Comparison of ENCODE assay signal across 1 cellular context in genomic region chr3:48088056-48088748, GRCh38.
TF ChIP-seq lines count a peak whose summit lies in the region.

No MANE protein-coding gene starts in this region.

TF ChIP-seq in GM23338, 12 proteins besides CTCF, POLR2A, EP300 and RAD21 (continued from another document):
- TF ChIP-seq REST (IDR thresholded peaks at IDR 0.05; ENCODE audit: unreplicated experiment) (no peak), POLR2AphosphoS5 (IDR thresholded peaks at IDR 0.05; ENCODE audit: low read depth) (no peak)
TF ChIP-seq in GM23338: peak in this region for 0.
